In the genomic region with DNA sequence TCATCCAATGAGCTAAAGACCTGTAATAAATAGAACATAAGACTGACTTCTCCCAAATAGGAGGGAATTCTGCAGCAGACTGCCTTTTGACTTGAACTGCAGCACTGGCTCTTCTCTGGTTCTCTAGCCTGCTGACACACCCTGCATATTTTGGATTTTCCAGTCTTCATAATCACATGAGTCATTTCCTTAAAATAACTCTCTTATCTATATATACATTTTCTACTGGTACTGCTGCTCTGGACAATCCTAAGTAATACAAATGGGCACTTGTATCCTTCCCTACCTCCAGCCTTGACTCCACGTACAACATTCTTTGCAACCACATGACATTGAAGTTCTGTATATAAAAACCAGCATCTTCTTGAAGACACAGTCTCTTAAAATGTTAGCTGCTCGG, we compare ENCODE assay signal across 13 cellular contexts.
DNase-seq lines count a peak whose midpoint lies in the region; ATAC-seq and TF ChIP-seq lines count a peak whose summit lies in the region.
"Had no signal": no experiment of that assay in that cellular context is flagged by ENCODE, and none has a peak within 500 bp of the region (broad histone marks: within the 10 kb centered on the region; RNA-seq: fewer than 3 reads in every experiment).

No MANE protein-coding gene starts in this region.

- H3K4me3 ChIP-seq in fibroblast of lung (replicated peaks in 1 of 4; ENCODE audit: control extremely low read depth in 1 of 4, insufficient read depth in 1 of 4, low read depth in 3 of 4, low read length in 4 of 4), result no peak overlapping the region
- H3K4me3 ChIP-seq: BLaER1, left ventricle myocardium inferior had no signal

- ATAC-seq in activated naive CD8-positive, alpha-beta T cell treated with anti-CD3 and anti-CD28 coated beads, Interleukin-2, amount 50 U/mL, for 24 hours, result no peak

- no peaks in the 10 kb centered on the region for H4K20me1 ChIP-seq in fibroblast of lung (ENCODE audit: control insufficient read depth, extremely low read depth, insufficient read depth, low read length)
- H4K20me1 ChIP-seq: BLaER1 had no signal

- no peak overlapping the region for H3K4me3 Mint-ChIP-seq in osteocyte (ENCODE audit: unreplicated experiment)
- no peak overlapping the region for H3K4me3 Mint-ChIP-seq in activated naive CD8-positive, alpha-beta T cell treated with anti-CD3 and anti-CD28 coated beads, Interleukin-2, amount 50 U/mL, for 24 hours
- H3K4me3 Mint-ChIP-seq: neural crest cell had no signal

- H3K27ac ChIP-seq in fibroblast of lung (ENCODE audit: insufficient read depth, low read length), result no peak overlapping the region
- H3K27ac ChIP-seq: BLaER1, left ventricle myocardium inferior had no signal

- H2AFZ ChIP-seq in fibroblast of lung (ENCODE audit: low read length), result no peak overlapping the region

- no peaks in the 10 kb centered on the region for H3K36me3 ChIP-seq in fibroblast of lung (ENCODE audit: control insufficient read depth, insufficient read depth, low read length)
- H3K36me3 ChIP-seq: BLaER1, left ventricle myocardium inferior had no signal

- H3K36me3 Mint-ChIP-seq in osteocyte (ENCODE audit: unreplicated experiment), result no peaks in the 10 kb centered on the region
- H3K36me3 Mint-ChIP-seq in activated naive CD8-positive, alpha-beta T cell treated with anti-CD3 and anti-CD28 coated beads, Interleukin-2, amount 50 U/mL, for 24 hours (ENCODE audit: low read depth), result no peaks in the 10 kb centered on the region

- no peaks in the 10 kb centered on the region for H3K9me3 ChIP-seq in fibroblast of lung (ENCODE audit: control insufficient read depth, insufficient read depth, low read depth, low read length)
- H3K9me3 ChIP-seq: BLaER1 had no signal

- H3K27ac Mint-ChIP-seq in osteocyte (ENCODE audit: unreplicated experiment), result peak overlapping the region; percentile 3
- no peak overlapping the region for H3K27ac Mint-ChIP-seq in activated naive CD8-positive, alpha-beta T cell treated with anti-CD3 and anti-CD28 coated beads, Interleukin-2, amount 50 U/mL, for 24 hours

- DNase-seq in HS-5 (ENCODE audit: low read depth) (peak; percentile 74), SK-MEL-5 (ENCODE audit: low read depth, low spot score) (peak; percentile 64), fibroblast of lung (ENCODE audit: low read depth in 2 of 2) (peak; percentile 13 to 81), osteocyte (ENCODE audit: extremely low spot score, unreplicated experiment) (no peak), anterior cingulate cortex (lab: John Stamatoyannopoulos, UW) (no peak), NCI-H748 (lab: John Stamatoyannopoulos, UW; ENCODE audit: unreplicated experiment) (no peak), DMS114 treated with DMSO at 0.1 percent for 48 hours (lab: John Stamatoyannopoulos, UW; ENCODE audit: unreplicated experiment) (no peak)
- DNase-seq in activated naive CD8-positive, alpha-beta T cell treated with anti-CD3 and anti-CD28 coated beads, Interleukin-2, amount 50 U/mL, for 24 hours, result no peak
- DNase-seq: activated T-cell treated with anti-CD3 and anti-CD28 coated beads, Interleukin-2, amount 50 U/mL, for 1 hour; left ventricle myocardium inferior; NCI-H2081 had no signal

- TF ChIP-seq CTCF in fibroblast of lung (conservative IDR thresholded peaks at IDR 0.05 in 1 of 2, IDR thresholded peaks at IDR 0.05 in 1 of 2; ENCODE audit: low read depth in 1 of 2, low read length in 2 of 2) (no peak), osteocyte (IDR thresholded peaks at IDR 0.05) (no peak)

- no peaks in the 10 kb centered on the region for H3K4me1 ChIP-seq in fibroblast of lung (ENCODE audit: control insufficient read depth, extremely low read depth, insufficient read depth, low read length)
- H3K4me1 ChIP-seq: BLaER1, left ventricle myocardium inferior had no signal

- peaks cover 12% of the 10 kb centered on the region for H3K9me3 Mint-ChIP-seq in osteocyte (ENCODE audit: unreplicated experiment)
- peaks cover 3% of the 10 kb centered on the region for H3K9me3 Mint-ChIP-seq in activated naive CD8-positive, alpha-beta T cell treated with anti-CD3 and anti-CD28 coated beads, Interleukin-2, amount 50 U/mL, for 24 hours

- no peaks in the 10 kb centered on the region for H3K79me2 ChIP-seq in fibroblast of lung (ENCODE audit: control insufficient read depth, insufficient read depth, low read length)

- H3K4me2 ChIP-seq in fibroblast of lung (ENCODE audit: extremely low read depth, insufficient read depth, low read length), result no peak overlapping the region
- H3K4me2 ChIP-seq: BLaER1 had no signal

- H3K27me3 Mint-ChIP-seq in osteocyte (ENCODE audit: unreplicated experiment), result no peaks in the 10 kb centered on the region
- no peaks in the 10 kb centered on the region for H3K27me3 Mint-ChIP-seq in activated naive CD8-positive, alpha-beta T cell treated with anti-CD3 and anti-CD28 coated beads, Interleukin-2, amount 50 U/mL, for 24 hours

- in situ Hi-C loops in SK-MEL-5 (cut with HindIII; ENCODE audit: low pct_unique_long_range_greater_than_20kb, low sequenced_read_pairs), result no loop called here

- no peaks in the 10 kb centered on the region for H3K27me3 ChIP-seq in fibroblast of lung (ENCODE audit: control insufficient read depth, insufficient read depth, low read length)
- H3K27me3 ChIP-seq: BLaER1 had no signal

- peaks cover 13% of the 10 kb centered on the region for H3K4me1 Mint-ChIP-seq in osteocyte (ENCODE audit: unreplicated experiment)
- no peaks in the 10 kb centered on the region for H3K4me1 Mint-ChIP-seq in activated naive CD8-positive, alpha-beta T cell treated with anti-CD3 and anti-CD28 coated beads, Interleukin-2, amount 50 U/mL, for 24 hours

- no peak overlapping the region for H3K9ac ChIP-seq in fibroblast of lung (ENCODE audit: insufficient read depth, low read length)
- H3K9ac ChIP-seq: BLaER1 had no signal

Comparison
In these comparisons a context has a peak if more than half of its experiments do, and no peak if none do; other contexts are left out.
1. DNase-seq: peak in HS-5 (single experiment), SK-MEL-5 (single experiment) and fibroblast of lung (2 of 2); none in osteocyte (single experiment), anterior cingulate cortex (0 of 58), activated naive CD8-positive, alpha-beta T cell treated with anti-CD3 and anti-CD28 coated beads, Interleukin-2, amount 50 U/mL, for 24 hours (single experiment), NCI-H748 (single experiment) and DMS114 treated with DMSO at 0.1 percent for 48 hours (single experiment).